ENCODE assay signal across 11 cellular contexts in genomic region chr2:106628377-106628776, GRCh38.
"Had no signal": no experiment of that assay in that cellular context is flagged by ENCODE, and none has a peak within 500 bp of the region (broad histone marks: within the 10 kb centered on the region; RNA-seq: fewer than 3 reads in every experiment).

No MANE protein-coding gene starts in this region.

- FAIRE-seq: H1, H54 had no signal

- DNase-seq: GM23248, GOT3, H7, H9, HCEC 1CT, HFFc6 had no signal

- H2AFZ ChIP-seq: GM23248, GM23338 had no signal

- ATAC-seq: GM23338, HCT116 had no signal

- H3K4me1 ChIP-seq: HAP-1 had no signal

- H3K27ac ChIP-seq: GM23248 had no signal

- H3K9ac ChIP-seq: GM23248 had no signal

- H3K9me3 ChIP-seq: HAP-1 had no signal

- H3K4me2 ChIP-seq: GM23338 had no signal

- H3K4me3 ChIP-seq: GM23248, GM23338, HAP-1 had no signal

- H3K36me3 ChIP-seq: HAP-1 had no signal
